In genomic region chr1:101203812-101204540, GRCh38 we compare ENCODE assay signal across 11 cellular contexts. TPM values are rescaled to one million over a fixed set of nuclear protein-coding genes. Genes with fewer than 3 reads are reported as not detected.
DNase-seq lines count a peak whose midpoint lies in the region; ATAC-seq and TF ChIP-seq lines count a peak whose summit lies in the region.
"Had no signal": no experiment of that assay in that cellular context is flagged by ENCODE, and none has a peak within 500 bp of the region (broad histone marks: within the 10 kb centered on the region; RNA-seq: fewer than 3 reads in every experiment).

No MANE protein-coding gene starts in this region.

- CTCF ChIA-PET in BJ (lab: Yijun Ruan, JAX), result interaction anchor here (0.6 to 0.9 kb wide), 2 partner anchors 85 to 1027 kb away, joined by 3 to 4 read pairs; no protein-coding TSS in a partner anchor

- H3K36me3 ChIP-seq in BJ (ENCODE audit: control insufficient read depth, insufficient read depth, low read length) (no peaks in the 10 kb centered on the region), WERI-Rb-1 (no peaks in the 10 kb centered on the region), left ventricle myocardium inferior (no peaks in the 10 kb centered on the region)

- H3K27ac ChIP-seq in WERI-Rb-1, result no peak overlapping the region
- peak overlapping the region; percentile 77 for H3K27ac ChIP-seq in left ventricle myocardium inferior (replicated peaks)

- no peak for ATAC-seq in HG03520 (IDR thresholded peaks at IDR 0.05; ENCODE audit: unreplicated experiment)
- ATAC-seq in stimulated activated naive CD8-positive, alpha-beta T cell treated with anti-CD3 and anti-CD28 coated beads, Interleukin-15, amount 100 ng/mL, for 72 hours, result no peak
- no peak for ATAC-seq in GM21737 (IDR thresholded peaks at IDR 0.05; ENCODE audit: unreplicated experiment)
- no peak for ATAC-seq in GM18861 (IDR thresholded peaks at IDR 0.05; ENCODE audit: unreplicated experiment)

- no peaks in the 10 kb centered on the region for H3K27me3 Mint-ChIP-seq in stimulated activated naive CD8-positive, alpha-beta T cell treated with anti-CD3 and anti-CD28 coated beads, Interleukin-15, amount 100 ng/mL, for 72 hours

- H3K4me3 ChIP-seq in BJ (ENCODE audit: low read depth, low read length), result no peak overlapping the region
- H3K4me3 ChIP-seq in WERI-Rb-1 (ENCODE audit: low read depth, low read length), result no peak overlapping the region
- no peak overlapping the region for H3K4me3 ChIP-seq in left ventricle myocardium inferior

- peaks cover 39% of the 10 kb centered on the region for H3K4me1 Mint-ChIP-seq in stimulated activated naive CD8-positive, alpha-beta T cell treated with anti-CD3 and anti-CD28 coated beads, Interleukin-15, amount 100 ng/mL, for 72 hours

- H3K27ac Mint-ChIP-seq in stimulated activated naive CD8-positive, alpha-beta T cell treated with anti-CD3 and anti-CD28 coated beads, Interleukin-15, amount 100 ng/mL, for 72 hours, result no peak overlapping the region

- peaks cover 16% of the 10 kb centered on the region for H3K4me1 ChIP-seq in left ventricle myocardium inferior

- DNase-seq in BJ (ENCODE audit: low read depth), result peak; percentile 35
- DNase-seq in NCI-H1105 treated with DMSO at 0.1 percent for 48 hours (lab: John Stamatoyannopoulos, UW), result peak; percentile 97
- DNase-seq in WERI-Rb-1, result peak; percentile 36
- no peak for DNase-seq in left ventricle myocardium inferior
- DNase-seq in stimulated activated naive CD8-positive, alpha-beta T cell treated with anti-CD3 and anti-CD28 coated beads, Interleukin-15, amount 100 ng/mL, for 72 hours, result no peak
- DNase-seq: effector CD4-positive, alpha-beta T cell; kidney glomerular epithelial cell; SIG-M5 had no signal

- POLR2A ChIA-PET in BJ (lab: Charles Lee), result no interaction called here

- intact Hi-C loops in left ventricle myocardium inferior (cut with micrococcal nuclease), result no loop called here

- H3K9me3 ChIP-seq in WERI-Rb-1 (ENCODE audit: severe bottlenecking), result no peaks in the 10 kb centered on the region
- no peaks in the 10 kb centered on the region for H3K9me3 ChIP-seq in left ventricle myocardium inferior (replicated peaks)

- peaks cover 0 to 3% of the 10 kb centered on the region in 2 donors for H3K9me3 Mint-ChIP-seq in stimulated activated naive CD8-positive, alpha-beta T cell treated with anti-CD3 and anti-CD28 coated beads, Interleukin-15, amount 100 ng/mL, for 72 hours

- TF ChIP-seq CTCF in BJ (IDR thresholded peaks at IDR 0.05; ENCODE audit: insufficient read depth, low read depth, low read length), result no peak
- no peak for TF ChIP-seq CTCF in WERI-Rb-1 (IDR thresholded peaks at IDR 0.05; ENCODE audit: low read depth, low read length)
- TF ChIP-seq CTCF in left ventricle myocardium inferior (IDR thresholded peaks at IDR 0.05; ENCODE audit: borderline replicate concordance), result no peak

- no peaks in the 10 kb centered on the region for H3K27me3 ChIP-seq in BJ (ENCODE audit: control insufficient read depth, insufficient read depth, low read length)
- H3K27me3 ChIP-seq in WERI-Rb-1 (ENCODE audit: insufficient read depth, low read depth, severe bottlenecking), result no peaks in the 10 kb centered on the region
- no peaks in the 10 kb centered on the region for H3K27me3 ChIP-seq in left ventricle myocardium inferior (ENCODE audit: low read depth)

- H3K4me3 Mint-ChIP-seq in stimulated activated naive CD8-positive, alpha-beta T cell treated with anti-CD3 and anti-CD28 coated beads, Interleukin-15, amount 100 ng/mL, for 72 hours, result no peak overlapping the region

RNA-seq across cellular contexts. Expression of gene S1PR1, which starts 32.8 kb away (rescaled TPM):
- polyA plus RNA-seq in BJ (2011; rRNA removed), result 11.8 and 12.2 TPM in 2 replicates
- polyA minus RNA-seq in BJ (2011; rRNA and poly(A)+ RNA removed), result 9.2 and 14.4 TPM in 2 replicates
- total RNA-seq in left ventricle myocardium inferior, result 54.9 TPM

Comparison
In these comparisons a context has a peak if more than half of its experiments do, and no peak if none do; other contexts are left out.
1. DNase-seq: peak in BJ (single experiment), NCI-H1105 treated with DMSO at 0.1 percent for 48 hours (single experiment) and WERI-Rb-1 (single experiment); none in left ventricle myocardium inferior (single experiment) and stimulated activated naive CD8-positive, alpha-beta T cell treated with anti-CD3 and anti-CD28 coated beads, Interleukin-15, amount 100 ng/mL, for 72 hours (0 of 2).